In genomic region chr6:14118444-14118843, GRCh38 we compare ENCODE assay signal across 10 cellular contexts. TPM values are rescaled to one million over a fixed set of nuclear protein-coding genes. Genes with fewer than 3 reads are reported as not detected.
DNase-seq lines count a peak whose midpoint lies in the region; ATAC-seq, FAIRE-seq and TF ChIP-seq lines count a peak whose summit lies in the region.
"Had no signal": no experiment of that assay in that cellular context is flagged by ENCODE, and none has a peak within 500 bp of the region (broad histone marks: within the 10 kb centered on the region; RNA-seq: fewer than 3 reads in every experiment).

No MANE protein-coding gene starts in this region.

- no peaks in the 10 kb centered on the region for H3K27me3 Mint-ChIP-seq in activated naive CD4-positive, alpha-beta T cell treated with anti-CD3 and anti-CD28 coated beads, Interleukin-2, amount 50 U/mL, for 24 hours
- no peaks in the 10 kb centered on the region for H3K27me3 Mint-ChIP-seq in activated CD8-positive, alpha-beta T cell treated with anti-CD3 and anti-CD28 coated beads for 36 hours
- peaks cover 33% of the 10 kb centered on the region for H3K27me3 Mint-ChIP-seq in type B pancreatic cell

- H3K4me1 Mint-ChIP-seq in activated naive CD4-positive, alpha-beta T cell treated with anti-CD3 and anti-CD28 coated beads, Interleukin-2, amount 50 U/mL, for 24 hours, result peaks cover 48% of the 10 kb centered on the region
- peaks cover 42% of the 10 kb centered on the region for H3K4me1 Mint-ChIP-seq in activated CD8-positive, alpha-beta T cell treated with anti-CD3 and anti-CD28 coated beads for 36 hours (ENCODE audit: low read depth)
- H3K4me1 Mint-ChIP-seq in type B pancreatic cell (ENCODE audit: unreplicated experiment), result peaks cover 10% of the 10 kb centered on the region

- H3K36me3 ChIP-seq in kidney (ENCODE audit: control insufficient read depth in 1 of 2, insufficient read depth in 2 of 2, low read length in 2 of 2), result no peaks in the 10 kb centered on the region

- H3K9me3 ChIP-seq in kidney (ENCODE audit: control insufficient read depth in 1 of 2, low read length in 2 of 2), result no peaks in the 10 kb centered on the region

- peaks cover 19% of the 10 kb centered on the region for H3K36me3 Mint-ChIP-seq in activated naive CD4-positive, alpha-beta T cell treated with anti-CD3 and anti-CD28 coated beads, Interleukin-2, amount 50 U/mL, for 24 hours
- H3K36me3 Mint-ChIP-seq in activated CD8-positive, alpha-beta T cell treated with anti-CD3 and anti-CD28 coated beads for 36 hours (ENCODE audit: low read depth), result peaks cover 52% of the 10 kb centered on the region
- H3K36me3 Mint-ChIP-seq in type B pancreatic cell, result peaks cover 3% of the 10 kb centered on the region

- peak overlapping the region; percentile 43 to 77 for H3K9ac ChIP-seq in kidney (ENCODE audit: low read length in 2 of 2)

- intact Hi-C loops in activated CD8-positive, alpha-beta T cell treated with anti-CD3 and anti-CD28 coated beads for 36 hours (cut with micrococcal nuclease), result no loop called here
- intact Hi-C loops in kidney (cut with DNase I), result no loop called here

- no peak for FAIRE-seq in kidney (lab: Jason Lieb, UNC)

- H3K4me1 ChIP-seq in kidney (ENCODE audit: control insufficient read depth in 1 of 2, insufficient read depth in 1 of 2, low read depth in 1 of 2, low read length in 2 of 2), result peaks cover 0 to 17% of the 10 kb centered on the region in 2 donors

- peak overlapping the region; percentile 96 for H3K27ac Mint-ChIP-seq in activated naive CD4-positive, alpha-beta T cell treated with anti-CD3 and anti-CD28 coated beads, Interleukin-2, amount 50 U/mL, for 24 hours
- peak overlapping the region; percentile 87 for H3K27ac Mint-ChIP-seq in activated CD8-positive, alpha-beta T cell treated with anti-CD3 and anti-CD28 coated beads for 36 hours
- H3K27ac Mint-ChIP-seq in type B pancreatic cell, result peak overlapping the region; percentile 82

- TF ChIP-seq CTCF in activated CD8-positive, alpha-beta T cell treated with anti-CD3 and anti-CD28 coated beads for 36 hours (IDR thresholded peaks at IDR 0.05), result no peak
- TF ChIP-seq CTCF in kidney (IDR thresholded peaks at IDR 0.05; ENCODE audit: borderline replicate concordance, extremely low read depth, insufficient read depth) (no peak), type B pancreatic cell (conservative IDR thresholded peaks at IDR 0.05) (no peak)

- no peak for DNase-seq in activated naive CD4-positive, alpha-beta T cell treated with anti-CD3 and anti-CD28 coated beads, Interleukin-2, amount 50 U/mL, for 16 hours
- no peak for DNase-seq in activated CD8-positive, alpha-beta T cell treated with anti-CD3 and anti-CD28 coated beads for 36 hours
- no peak for DNase-seq in kidney
- DNase-seq in type B pancreatic cell (ENCODE audit: extremely low spot score, unreplicated experiment), result no peak
- no peak for DNase-seq in HCEC 1CT
- DNase-seq: Kasumi-1, left cardiac atrium had no signal

- H3K27ac ChIP-seq in kidney (ENCODE audit: low read depth in 2 of 2, low read length in 2 of 2), result peak overlapping the region; percentile 63 to 68

- peak overlapping the region; percentile 78 to 88 for H3K4me3 ChIP-seq in kidney (ENCODE audit: low read length in 2 of 2)

- POLR2A ChIA-PET in activated CD8-positive, alpha-beta T cell treated with anti-CD3 and anti-CD28 coated beads for 36 hours (lab: Charles Lee), result interaction anchor here (0.8 to 3.2 kb wide), 6 partner anchors 9 to 43 kb away, joined by 3 to 16 read pairs (median 3); no protein-coding TSS in a partner anchor

- no peak for ATAC-seq in activated CD8-positive, alpha-beta T cell treated with anti-CD3 and anti-CD28 coated beads for 36 hours
- ATAC-seq in GM19463 (IDR thresholded peaks at IDR 0.05; ENCODE audit: unreplicated experiment), result no peak
- no peak for ATAC-seq in HG03159 (IDR thresholded peaks at IDR 0.05; ENCODE audit: unreplicated experiment)

- H3K4me3 Mint-ChIP-seq in activated naive CD4-positive, alpha-beta T cell treated with anti-CD3 and anti-CD28 coated beads, Interleukin-2, amount 50 U/mL, for 24 hours, result peak overlapping the region; percentile 92
- peak overlapping the region; percentile 99 for H3K4me3 Mint-ChIP-seq in activated CD8-positive, alpha-beta T cell treated with anti-CD3 and anti-CD28 coated beads for 36 hours
- H3K4me3 Mint-ChIP-seq in type B pancreatic cell, result peak overlapping the region; percentile 94

- no peaks in the 10 kb centered on the region for H3K9me3 Mint-ChIP-seq in activated naive CD4-positive, alpha-beta T cell treated with anti-CD3 and anti-CD28 coated beads, Interleukin-2, amount 50 U/mL, for 24 hours
- no peaks in the 10 kb centered on the region for H3K9me3 Mint-ChIP-seq in activated CD8-positive, alpha-beta T cell treated with anti-CD3 and anti-CD28 coated beads for 36 hours
- no peaks in the 10 kb centered on the region for H3K9me3 Mint-ChIP-seq in type B pancreatic cell

- CTCF ChIA-PET in activated CD8-positive, alpha-beta T cell treated with anti-CD3 and anti-CD28 coated beads for 36 hours (lab: Charles Lee), result interaction anchor here (2.0 to 2.9 kb wide), 2 partner anchors 10 to 52 kb away, joined by 6 to 13 read pairs; no protein-coding TSS in a partner anchor

RNA-seq across cellular contexts. Expression of gene CD83, which starts 0.9 kb away (rescaled TPM):
- 10 to 100 TPM; 24.4 to 24.7 TPM for total RNA-seq in activated CD8-positive, alpha-beta T cell treated with anti-CD3 and anti-CD28 coated beads for 36 hours
- total RNA-seq in kidney (4.0 TPM), type B pancreatic cell (ENCODE audit: low replicate concordance) (1.7 and 7.7 TPM in 2 replicates)
- 15.4 TPM for polyA plus RNA-seq in kidney (ENCODE audit: insufficient read depth, low read depth, low replicate concordance)
